ENCODE assay signal across 8 cellular contexts in genomic region chr2:240435457-240435954, GRCh38. TPM values are rescaled to one million over a fixed set of nuclear protein-coding genes. Genes with fewer than 3 reads are reported as not detected.
A peak's percentile ranks its signal among the peaks of the same experiment; 100 is the strongest.
DNase-seq lines count a peak whose midpoint lies in the region; ATAC-seq and TF ChIP-seq lines count a peak whose summit lies in the region.

Gene GPC1 (plus strand): TSS chr2:240435663. CDS start chr2:240435919, 256 bp downstream.

- TF ChIP-seq CTCF in CD4-positive, alpha-beta T cell (IDR thresholded peaks at IDR 0.05) = no peak
- no peak for TF ChIP-seq CTCF in spleen (IDR thresholded peaks at IDR 0.05 in 8 of 11, conservative IDR thresholded peaks at IDR 0.05 in 3 of 11)

- peak within 1 kb of the TSS; percentile 93 for H3K4me3 Mint-ChIP-seq in CD4-positive, alpha-beta T cell

- H3K27me3 ChIP-seq in CD4-positive, alpha-beta T cell (ENCODE audit: control insufficient read depth, insufficient read depth, low read length) = peaks cover 22% of the 10 kb centered on the region
- H3K27me3 ChIP-seq in HUES64 (ENCODE audit: insufficient read depth, low read length) (peaks cover 26% of the 10 kb centered on the region), spleen (replicated peaks in 1 of 7) (peaks cover 0 to 70% (median 35%) of the 10 kb centered on the region in 7 donors)

- under 1% methylated on average over 63 of the region's 77 CpGs for WGBS in HUES64
- 1% methylated on average over 29 to 76 of the region's 77 CpGs; no CpG with 5 or more reads in 1 of the 5 donors for WGBS in spleen, 5 donors

- H3K4me1 Mint-ChIP-seq in CD4-positive, alpha-beta T cell (ENCODE audit: low read depth) = peaks cover 4% of the 10 kb centered on the region

- peak; percentile 59 for ATAC-seq in CD4-positive, alpha-beta T cell (ENCODE audit: poor library complexity)
- peak; percentile 48 for ATAC-seq in GM19351 (IDR thresholded peaks at IDR 0.05; ENCODE audit: unreplicated experiment)

- DNase-seq in CD4-positive, alpha-beta T cell = peak in 6 of 10 experiments; percentile 19 to 57 (median 46)
- peak; percentile 41 for DNase-seq in T follicular helper cell (ENCODE audit: low read depth)
- DNase-seq in cerebellum (ENCODE audit: low spot score) = peak; percentile 91
- DNase-seq in iris pigment epithelial cell (ENCODE audit: low read depth) = peak; percentile 82
- peak; percentile 85 for DNase-seq in spleen
- no peak for DNase-seq in MV-4-11 (lab: John Stamatoyannopoulos, UW)

- POLR2A ChIA-PET in CD4-positive, alpha-beta T cell (lab: Charles Lee) = interaction anchor here (1.0 kb wide), 1 partner anchor 151 kb away, joined by 3 read pairs; the partner anchor contains the start of gene CAPN10

- peak within 1 kb of the TSS; percentile 84 for H3K4me3 ChIP-seq in HUES64 (ENCODE audit: low read length)
- H3K4me3 ChIP-seq in spleen = peak within 1 kb of the TSS; percentile 55 to 81 (median 63)

- no peaks in the 10 kb centered on the region for H3K9me3 Mint-ChIP-seq in CD4-positive, alpha-beta T cell

- TF ChIP-seq POLR2A in spleen (IDR thresholded peaks at IDR 0.05) = no peak

- CTCF ChIA-PET in CD4-positive, alpha-beta T cell (lab: Charles Lee) = no interaction called here

- H3K36me3 Mint-ChIP-seq in CD4-positive, alpha-beta T cell (ENCODE audit: low read depth) = peaks cover 4% of the 10 kb centered on the region

- H3K9ac ChIP-seq in HUES64 (ENCODE audit: low read depth, low read length) = peak within 1 kb of the TSS; percentile 78

- intact Hi-C loops in CD4-positive, alpha-beta T cell (cut with DNase I, micrococcal nuclease) = loop anchor here in 1 of 2 experiments (2.0 to 10.0 kb wide), 5 partner anchors 127 to 411 kb away; partner anchors contain the start of genes CAPN10, DUSP28 and NDUFA10
- intact Hi-C loops in spleen (cut with DNase I; ENCODE audit: low total_unique reads) = loop anchor here (10.0 kb wide), 1 partner anchor 371 kb away; no protein-coding TSS in a partner anchor

- H3K27ac ChIP-seq in CD4-positive, alpha-beta T cell (ENCODE audit: low read depth, low read length) = no peak within 1 kb of the TSS
- H3K27ac ChIP-seq in HUES64 (ENCODE audit: low read depth, low read length) = peak within 1 kb of the TSS; percentile 64
- H3K27ac ChIP-seq in spleen = peak within 1 kb of the TSS; percentile 16 to 87 (median 76)

- peak within 1 kb of the TSS; percentile 61 for H3K27ac Mint-ChIP-seq in CD4-positive, alpha-beta T cell

- no peaks in the 10 kb centered on the region for H3K9me3 ChIP-seq in CD4-positive, alpha-beta T cell (ENCODE audit: control insufficient read depth, low read length)
- H3K9me3 ChIP-seq in HUES64 (ENCODE audit: insufficient read depth, low read depth, low read length) (no peaks in the 10 kb centered on the region), spleen (no peaks in the 10 kb centered on the region)

- H3K4me1 ChIP-seq in HUES64 (ENCODE audit: insufficient read depth, low read length) (no peaks in the 10 kb centered on the region), spleen (peaks cover 0 to 46% (median 29%) of the 10 kb centered on the region in 6 donors)

- H3K36me3 ChIP-seq in HUES64 (ENCODE audit: insufficient read depth, low read length) = no peaks in the 10 kb centered on the region
- no peaks in the 10 kb centered on the region for H3K36me3 ChIP-seq in spleen

- peaks cover 22% of the 10 kb centered on the region for H3K27me3 Mint-ChIP-seq in CD4-positive, alpha-beta T cell

RNA-seq across cellular contexts. Expression of gene GPC1, which starts in this region (rescaled TPM):
- under 1 TPM; 0.58 to 0.98 TPM for total RNA-seq in CD4-positive, alpha-beta T cell
- 28.4 TPM for polyA plus RNA-seq in HUES64 (2013, experiment 1 of 2)
- polyA plus RNA-seq in HUES64 (2013, experiment 2 of 2) = 28.4 TPM
- total RNA-seq in cerebellum (70.1 TPM), spleen (10 to 100 TPM in 5 of 7 donors, 1 to 10 TPM in 2; 7.9 to 25.0 (median 18.6) TPM)
- polyA plus RNA-seq in spleen = 10 to 100 TPM in 1 of 3 donors, 1 to 10 TPM in 2; 4.1 to 12.4 (median 9.1) TPM

Comparison
In these comparisons a context has a peak if more than half of its experiments do, and no peak if none do; other contexts are left out.
1. RNA of gene GPC1 (total RNA-seq): 70.1 TPM in cerebellum (single experiment) and 7.9 to 25.0 TPM in spleen; 0.58 to 0.98 TPM in CD4-positive, alpha-beta T cell; every median in the first group is over 4 times any median in the second.
2. Peak in DNase-seq and ATAC-seq in CD4-positive, alpha-beta T cell; RNA of the gene not detected or under 1 TPM.